ENCODE assay signal across 14 cellular contexts in the genomic region with DNA sequence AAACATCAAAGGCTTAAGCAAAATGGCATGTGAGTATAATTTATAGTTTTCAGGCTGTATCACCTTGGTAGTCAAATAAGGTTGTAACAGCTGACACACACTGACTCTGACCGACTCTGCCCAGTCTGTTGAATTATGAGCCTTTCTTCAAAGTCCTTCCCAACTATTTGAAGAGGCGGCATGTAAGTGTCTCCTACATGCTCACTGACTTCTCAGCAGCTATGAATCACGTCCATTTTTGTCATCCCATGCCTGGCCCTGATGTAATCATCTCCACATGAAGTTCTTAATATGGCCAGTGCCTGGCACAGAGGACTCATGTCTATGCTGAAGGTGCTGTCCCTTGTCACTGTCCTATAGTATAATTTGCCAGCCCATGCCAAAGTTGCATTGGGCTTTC. TPM values are rescaled to one million over a fixed set of nuclear protein-coding genes. Genes with fewer than 3 reads are reported as not detected.
DNase-seq lines count a peak whose midpoint lies in the region; ATAC-seq, FAIRE-seq and TF ChIP-seq lines count a peak whose summit lies in the region.
"Had no signal": no experiment of that assay in that cellular context is flagged by ENCODE, and none has a peak within 500 bp of the region (broad histone marks: within the 10 kb centered on the region; RNA-seq: fewer than 3 reads in every experiment).

No MANE protein-coding gene starts in this region.

- 40% methylated on average over 3 of the region's 3 CpGs for WGBS in K562 (ENCODE audit: insufficient coverage, low coverage, missing lambda C conversion rate)
- WGBS in right cardiac atrium, result 69% methylated on average over 3 of the region's 3 CpGs

- H3K4me1 ChIP-seq in K562 (replicated peaks in 1 of 2; ENCODE audit: control insufficient read depth in 2 of 2, insufficient read depth in 2 of 2, low read length in 2 of 2) (peaks cover 2 to 3% of the 10 kb centered on the region in 2 experiments; a peak in 2 of 5 replicates), right cardiac atrium (ENCODE audit: control insufficient read depth, insufficient read depth, low read length) (no peaks in the 10 kb centered on the region)

- TF ChIP-seq CTCF in K562 (IDR thresholded peaks at IDR 0.05 in 2 of 3, conservative IDR thresholded peaks at IDR 0.05 in 1 of 3; ENCODE audit: insufficient read depth in 2 of 3, low read depth in 1 of 3, low read length in 3 of 3), result no peak

- H4K20me1 ChIP-seq in K562 (replicated peaks; ENCODE audit: control insufficient read depth, insufficient read depth, low read length), result no peaks in the 10 kb centered on the region

- peaks cover 2% of the 10 kb centered on the region for H3K36me3 Mint-ChIP-seq in activated T-cell treated with anti-CD3 and anti-CD28 coated beads, Interleukin-2, amount 50 U/mL, for 24 hours (ENCODE audit: low read depth)
- H3K36me3 Mint-ChIP-seq: CD14-positive monocyte had no signal

- H3K27ac ChIP-seq in K562 (ENCODE audit: extremely low read depth, low read depth, low read length) (no peak overlapping the region), right cardiac atrium (ENCODE audit: low read length) (no peak overlapping the region)
- H3K27ac ChIP-seq: adrenal gland had no signal

- no peaks in the 10 kb centered on the region for H3K36me3 ChIP-seq in K562 (ENCODE audit: control insufficient read depth, insufficient read depth, low read length)
- H3K36me3 ChIP-seq: adrenal gland had no signal

- H3K4me3 Mint-ChIP-seq in activated T-cell treated with anti-CD3 and anti-CD28 coated beads, Interleukin-2, amount 50 U/mL, for 24 hours, result no peak overlapping the region
- H3K4me3 Mint-ChIP-seq: CD14-positive monocyte had no signal

- intact Hi-C loops in K562 (cut with micrococcal nuclease) (loop anchor here (10.0 kb wide), 2 partner anchors 334 to 444 kb away; a partner anchor contains a TSS), right cardiac atrium (cut with DNase I) (loop anchor here in 1 of 4 donors (10.0 kb wide), 1 partner anchor 244 kb away; no protein-coding TSS in a partner anchor)

- no peak for FAIRE-seq in K562 (lab: Jason Lieb, UNC)

- peaks cover 12% of the 10 kb centered on the region for H3K4me1 Mint-ChIP-seq in activated T-cell treated with anti-CD3 and anti-CD28 coated beads, Interleukin-2, amount 50 U/mL, for 24 hours (ENCODE audit: low read depth)

- H3K27me3 Mint-ChIP-seq in activated T-cell treated with anti-CD3 and anti-CD28 coated beads, Interleukin-2, amount 50 U/mL, for 24 hours, result no peaks in the 10 kb centered on the region

- no peak overlapping the region for H3K9ac ChIP-seq in K562 (ENCODE audit: insufficient read depth in 1 of 2, low read depth in 2 of 2, low read length in 2 of 2)

- no peak overlapping the region for H3K27ac Mint-ChIP-seq in activated T-cell treated with anti-CD3 and anti-CD28 coated beads, Interleukin-2, amount 50 U/mL, for 24 hours
- H3K27ac Mint-ChIP-seq: CD14-positive monocyte had no signal

- H3K9me3 Mint-ChIP-seq in activated T-cell treated with anti-CD3 and anti-CD28 coated beads, Interleukin-2, amount 50 U/mL, for 24 hours, result no peaks in the 10 kb centered on the region

- DNase-seq in AG08395 (ENCODE audit: low spot score), result peak; percentile 58
- peak; percentile 64 for DNase-seq in HK-2 (ENCODE audit: unreplicated experiment)
- no peak for DNase-seq in K562 (ENCODE audit: extremely low read depth in 1 of 4, low spot score in 3 of 4)
- peak; percentile 57 for DNase-seq in left kidney (ENCODE audit: low read depth, low spot score)
- no peak for DNase-seq in NCI-H774 (lab: John Stamatoyannopoulos, UW)
- no peak for DNase-seq in right cardiac atrium
- no peak for DNase-seq in activated T-cell treated with anti-CD3 and anti-CD28 coated beads, Interleukin-2, amount 50 U/mL, for 24 hours
- DNase-seq: activated CD8-positive, alpha-beta memory T cell treated with anti-CD3 and anti-CD28 coated beads, Interleukin-2, amount 50 U/mL, for 4 hours; H7; Kasumi-1; NCI-H2171 treated with DMSO at 0.1 percent for 48 hours had no signal

- H3K9me3 ChIP-seq in K562 (replicated peaks; ENCODE audit: control insufficient read depth, insufficient read depth, low read depth, low read length) (no peaks in the 10 kb centered on the region), right cardiac atrium (ENCODE audit: control insufficient read depth, low read length) (no peaks in the 10 kb centered on the region)
- H3K9me3 ChIP-seq: adrenal gland had no signal

- ATAC-seq in K562, result no peak
- ATAC-seq in HG03175 (IDR thresholded peaks at IDR 0.05; ENCODE audit: unreplicated experiment), result no peak
- no peak for ATAC-seq in right cardiac atrium

- peaks cover 4% of the 10 kb centered on the region; the same call in 1 of the 3 replicates for H3K79me2 ChIP-seq in K562 (ENCODE audit: control insufficient read depth, insufficient read depth, low read length)

- H3K4me3 ChIP-seq in K562 (no peak overlapping the region), right cardiac atrium (ENCODE audit: low read length) (no peak overlapping the region)
- H3K4me3 ChIP-seq: adrenal gland had no signal

- TF ChIP-seq RAD21 in K562 (CRISPR knock-in tag; conservative IDR thresholded peaks at IDR 0.05 in 1 of 2, IDR thresholded peaks at IDR 0.05 in 1 of 2), result no peak

- no peak overlapping the region for H3K4me2 ChIP-seq in K562 (ENCODE audit: insufficient read depth, low read length)

- CTCF ChIA-PET in K562 (lab: Yijun Ruan, JAX; ENCODE audit: low intra/inter-chr PET ratio), result no interaction called here

- TF ChIP-seq EP300 in K562 (IDR thresholded peaks at IDR 0.05; ENCODE audit: low read length), result no peak

- in situ Hi-C loops in K562 (cut with MboI), result no loop called here

- POLR2A ChIA-PET in K562 (lab: Yijun Ruan, JAX), result no interaction called here

- no peaks in the 10 kb centered on the region for H3K9me1 ChIP-seq in K562 (ENCODE audit: control insufficient read depth, insufficient read depth, low read length)

- H2AFZ ChIP-seq in K562 (ENCODE audit: low read depth, low read length), result peak overlapping the region; percentile 18; the same call in 1 of the 2 replicates

- no peaks in the 10 kb centered on the region for H3K27me3 ChIP-seq in K562 (ENCODE audit: control insufficient read depth in 2 of 2, insufficient read depth in 2 of 2, low read length in 2 of 2)
- no peaks in the 10 kb centered on the region for H3K27me3 ChIP-seq in right cardiac atrium (ENCODE audit: control insufficient read depth, insufficient read depth)
- H3K27me3 ChIP-seq: adrenal gland had no signal

- BruUV-seq in K562 (replicated peaks; lab: Mats Ljungman, UMichigan), result no TSS peak

- TF ChIP-seq POLR2A in K562 (conservative IDR thresholded peaks at IDR 0.05), result no peak

RNA-seq across cellular contexts. Expression of a gene that starts 5.1 kb away (rescaled TPM):
- 83.3 and 94.4 TPM in 2 replicates for total RNA-seq in K562 (2011; cell fraction: chromatin; rRNA removed; ENCODE audit: low replicate concordance)
- 15.2 and 20.9 TPM in 2 replicates for total RNA-seq in K562 (2011; cell fraction: nucleolus; rRNA removed)
- 43.6 and 84.2 TPM in 2 replicates for total RNA-seq in K562 (2011; cell fraction: nucleoplasm; rRNA removed)
- total RNA-seq in K562 (2014; rRNA removed), result 36.9 and 44.4 TPM in 2 replicates
- total RNA-seq in K562 (2014; rRNA removed; fragmentation: Illumina TruSeq; extraction: Trizol), result 83.5 and 93.8 TPM in 2 replicates
- total RNA-seq in K562 (2015; rRNA removed; fragmentation: Illumina TruSeq; extraction: Trizol), result 71.3 and 77.1 TPM in 2 replicates
- 109 and 116 TPM in 2 replicates for total RNA-seq in K562 (2021)
- polyA plus RNA-seq in K562 (2011; rRNA removed), result 132 and 151 TPM in 2 replicates
- polyA plus RNA-seq in K562 (2011; cell fraction: cytosol; rRNA removed), result 122 and 173 TPM in 2 replicates
- polyA plus RNA-seq in K562 (2011; cell fraction: nucleus; rRNA removed), result 54.8 and 78.5 TPM in 2 replicates
- polyA plus RNA-seq in K562 (2012), result 34.5 and 35.0 TPM in 2 replicates
- 60.3 and 68.0 TPM in 2 replicates for polyA plus RNA-seq in K562 (2014; fragmentation: Illumina TruSeq; extraction: Trizol)
- polyA plus RNA-seq in K562 (2014; fragmentation: Nextera tagmentation; extraction: Ambion mirVana), result 10 to 100 TPM; 22.4 to 26.7 TPM
- 42.0 and 45.5 TPM in 2 replicates for polyA plus RNA-seq in K562 (2014; rRNA removed)
- polyA minus RNA-seq in K562 (2011; rRNA and poly(A)+ RNA removed), result 252 and 271 TPM in 2 replicates
- polyA minus RNA-seq in K562 (2011; cell fraction: cytosol; rRNA and poly(A)+ RNA removed), result 85.2 and 87.1 TPM in 2 replicates
- polyA minus RNA-seq in K562 (2011; cell fraction: nucleus; rRNA and poly(A)+ RNA removed), result 22.9 and 43.9 TPM in 2 replicates
- total RNA-seq in right cardiac atrium, result 10 to 100 TPM; 15.1 to 19.6 (median 17.3) TPM
- polyA plus RNA-seq in right cardiac atrium, result 4.4 TPM

RNA-seq across cellular contexts. Expression of a gene that starts 41.3 kb away (rescaled TPM):
- 17.0 and 29.9 TPM in 2 replicates for total RNA-seq in K562 (2011; cell fraction: chromatin; rRNA removed; ENCODE audit: low replicate concordance)
- 11.0 and 12.2 TPM in 2 replicates for total RNA-seq in K562 (2011; cell fraction: nucleolus; rRNA removed)
- 15.3 and 17.0 TPM in 2 replicates for total RNA-seq in K562 (2011; cell fraction: nucleoplasm; rRNA removed)
- total RNA-seq in K562 (2014; rRNA removed) (22.8 and 23.1 TPM in 2 replicates), K562 (2014; rRNA removed; fragmentation: Illumina TruSeq; extraction: Trizol) (43.4 and 46.3 TPM in 2 replicates), K562 (2015; rRNA removed; fragmentation: Illumina TruSeq; extraction: Trizol) (37.6 and 40.3 TPM in 2 replicates), K562 (2021) (28.8 and 29.7 TPM in 2 replicates), right cardiac atrium (100 to 1,000 TPM; 102 to 120 (median 111) TPM)
- polyA plus RNA-seq in K562 (2011; rRNA removed) (64.8 and 74.1 TPM in 2 replicates), K562 (2014; fragmentation: Illumina TruSeq; extraction: Trizol) (33.3 and 37.4 TPM in 2 replicates), K562 (2014; fragmentation: Nextera tagmentation; extraction: Ambion mirVana) (10 to 100 TPM; 32.7 to 35.6 TPM), K562 (2014; rRNA removed) (23.1 and 24.6 TPM in 2 replicates), right cardiac atrium (87.6 TPM)
- 11.2 and 23.1 TPM in 2 replicates for polyA plus RNA-seq in K562 (2011; cell fraction: cytosol; rRNA removed)
- 7.7 and 15.4 TPM in 2 replicates for polyA plus RNA-seq in K562 (2011; cell fraction: nucleus; rRNA removed)
- polyA plus RNA-seq in K562 (2012), result 29.3 and 34.5 TPM in 2 replicates
- 98.5 and 105 TPM in 2 replicates for polyA minus RNA-seq in K562 (2011; rRNA and poly(A)+ RNA removed)
- 31.7 and 40.8 TPM in 2 replicates for polyA minus RNA-seq in K562 (2011; cell fraction: cytosol; rRNA and poly(A)+ RNA removed)
- 7.9 and 16.2 TPM in 2 replicates for polyA minus RNA-seq in K562 (2011; cell fraction: nucleus; rRNA and poly(A)+ RNA removed)

Comparison
In these comparisons a context has a peak if more than half of its experiments do, and no peak if none do; other contexts are left out.
1. DNase-seq: peak in AG08395 (single experiment), HK-2 (single experiment) and left kidney (single experiment); none in K562 (0 of 4), NCI-H774 (single experiment), right cardiac atrium (0 of 3) and activated T-cell treated with anti-CD3 and anti-CD28 coated beads, Interleukin-2, amount 50 U/mL, for 24 hours (single experiment).